ENCODE assay signal across 25 cellular contexts in genomic region chr1:236497908-236498307, GRCh38. TPM values are rescaled to one million over a fixed set of nuclear protein-coding genes. Genes with fewer than 3 reads are reported as not detected.
DNase-seq lines count a peak whose midpoint lies in the region; ATAC-seq, FAIRE-seq and TF ChIP-seq lines count a peak whose summit lies in the region.
"Had no signal": no experiment of that assay in that cellular context is flagged by ENCODE, and none has a peak within 500 bp of the region (broad histone marks: within the 10 kb centered on the region; RNA-seq: fewer than 3 reads in every experiment).

No MANE protein-coding gene starts in this region.

- H3K4me3 ChIP-seq in Caco-2 (ENCODE audit: low read depth, low read length): no peak overlapping the region
- no peak overlapping the region for H3K4me3 ChIP-seq in HEK293 (ENCODE audit: low read depth, low read length)
- H3K4me3 ChIP-seq in GM12878: no peak overlapping the region
- H3K4me3 ChIP-seq: A549; BLaER1 treated with 17β-estradiol and CSF1 and Interleukin-3, amounts not matched to agents 10 nM and 100 nM had no signal

- H3K9me3 Mint-ChIP-seq in Caco-2 (ENCODE audit: unreplicated experiment): no peaks in the 10 kb centered on the region
- H3K9me3 Mint-ChIP-seq: CD4-positive, alpha-beta T cell; CD8-positive, alpha-beta T cell had no signal

- no peak for ATAC-seq in GM12878
- ATAC-seq: A549; CD8-positive, alpha-beta T cell had no signal

- TF ChIP-seq RAD21 in GM12878 (IDR thresholded peaks at IDR 0.05; ENCODE audit: insufficient read depth, low read depth, low read length): no peak

- TF ChIP-seq CTCF in Caco-2 (IDR thresholded peaks at IDR 0.05; ENCODE audit: insufficient read depth in 1 of 2, low read depth in 1 of 2, low read length in 1 of 2, severe bottlenecking in 1 of 2, unreplicated experiment in 1 of 2) (no peak), HEK293 (tag by site-specific recombination; IDR thresholded peaks at IDR 0.05) (no peak), VCaP (conservative IDR thresholded peaks at IDR 0.05) (no peak), GM12878 (IDR thresholded peaks at IDR 0.05 in 2 of 3, conservative IDR thresholded peaks at IDR 0.05 in 1 of 3; ENCODE audit: control insufficient read depth in 2 of 3, extremely low read depth in 1 of 3, insufficient read depth in 1 of 3, low read depth in 3 of 3, low read length in 3 of 3) (no peak)

- DNase-seq in Caco-2 (no peak), GM12878 (ENCODE audit: low read depth, low spot score) (no peak), G401 (ENCODE audit: low spot score) (no peak), NCI-H1105 (lab: John Stamatoyannopoulos, UW) (no peak), mesenteric fat pad (ENCODE audit: low spot score) (no peak)
- no peak for DNase-seq in activated naive CD4-positive, alpha-beta T cell (lab: John Stamatoyannopoulos, UW)
- DNase-seq: AML-193; CD4-positive, alpha-beta T cell; CD8-positive, alpha-beta T cell; DMS 273 treated with DMSO at 0.1 percent for 48 hours; DMS153; DMS53; DMS79; DND-41; EL; GF-D8 had no signal

- H3K4me3 Mint-ChIP-seq in Caco-2 (ENCODE audit: unreplicated experiment): no peak overlapping the region
- H3K4me3 Mint-ChIP-seq: B cell; CD4-positive, alpha-beta T cell; CD8-positive, alpha-beta T cell had no signal

- no peaks in the 10 kb centered on the region for H3K27me3 Mint-ChIP-seq in Caco-2 (ENCODE audit: insufficient read depth, unreplicated experiment)
- H3K27me3 Mint-ChIP-seq: CD4-positive, alpha-beta T cell had no signal

- H3K36me3 Mint-ChIP-seq in Caco-2 (ENCODE audit: insufficient read depth, unreplicated experiment): peaks cover 14% of the 10 kb centered on the region
- H3K36me3 Mint-ChIP-seq: CD8-positive, alpha-beta T cell had no signal

- POLR2A ChIA-PET in Caco-2 (lab: Charles Lee) (no interaction called here), HEK293 (lab: Yijun Ruan, JAX) (no interaction called here), GM12878 (lab: Charles Lee) (interaction anchor here (0.6 kb wide), 1 partner anchor 122 kb away, joined by 7 read pairs; no protein-coding TSS in a partner anchor)

- no peak overlapping the region for H3K9ac ChIP-seq in GM12878 (ENCODE audit: control insufficient read depth, insufficient read depth, low read length)
- H3K9ac ChIP-seq: BLaER1 treated with 17β-estradiol and CSF1 and Interleukin-3, amounts not matched to agents 10 nM and 100 nM had no signal

- no TSS peak for BruUV-seq in Caco-2 (replicated peaks; lab: Mats Ljungman, UMichigan)
- no TSS peak for BruUV-seq in GM12878 (replicated peaks; lab: Mats Ljungman, UMichigan)

- H3K36me3 ChIP-seq in Caco-2 (ENCODE audit: control insufficient read depth, insufficient read depth, low read length): no peaks in the 10 kb centered on the region
- no peaks in the 10 kb centered on the region for H3K36me3 ChIP-seq in HEK293 (ENCODE audit: control insufficient read depth in 2 of 2, insufficient read depth in 1 of 2, low read length in 2 of 2)
- no peaks in the 10 kb centered on the region for H3K36me3 ChIP-seq in GM12878 (ENCODE audit: control insufficient read depth in 2 of 2, insufficient read depth in 2 of 2, low read length in 1 of 2)
- H3K36me3 ChIP-seq: BLaER1 treated with 17β-estradiol and CSF1 and Interleukin-3, amounts not matched to agents 10 nM and 100 nM had no signal

- in situ Hi-C loops in GM12878 (cut with MboI) (no loop called here), G401 (cut with HindIII; ENCODE audit: low sequenced_read_pairs) (loop anchor here (25.0 kb wide), 1 partner anchor 386 kb away; no protein-coding TSS in a partner anchor)

- SMC1A ChIA-PET in GM12878 (lab: Charles Lee; ENCODE audit: uncharacterized antibody, unreplicated experiment): interaction anchor here (0.6 to 0.8 kb wide), 3 partner anchors 9 to 193 kb away, joined by 3 read pairs; no protein-coding TSS in a partner anchor

- peaks cover 40% of the 10 kb centered on the region for H3K4me1 Mint-ChIP-seq in Caco-2 (ENCODE audit: low read depth, unreplicated experiment)

- intact Hi-C loops in Caco-2 (cut with micrococcal nuclease; ENCODE audit: unreplicated experiment): no loop called here
- intact Hi-C loops in GM12878 (cut with micrococcal nuclease; ENCODE audit: unreplicated experiment): no loop called here

- no peak overlapping the region for H3K4me2 ChIP-seq in GM12878 (ENCODE audit: control insufficient read depth, insufficient read depth)
- H3K4me2 ChIP-seq: A549; BLaER1 treated with 17β-estradiol and CSF1 and Interleukin-3, amounts not matched to agents 10 nM and 100 nM had no signal

- H3K27me3 ChIP-seq in Caco-2 (replicated peaks; ENCODE audit: control insufficient read depth, insufficient read depth, low read length) (no peaks in the 10 kb centered on the region), GM12878 (replicated peaks in 1 of 2; ENCODE audit: control insufficient read depth in 2 of 2, insufficient read depth in 2 of 2, low read length in 1 of 2) (no peaks in the 10 kb centered on the region)
- H3K27me3 ChIP-seq: BLaER1 treated with 17β-estradiol and CSF1 and Interleukin-3, amounts not matched to agents 10 nM and 100 nM had no signal

- no peak for TF ChIP-seq EP300 in GM12878 (IDR thresholded peaks at IDR 0.05; ENCODE audit: borderline replicate concordance in 1 of 2, control insufficient read depth in 1 of 2, low read depth in 2 of 2, low read length in 2 of 2)

- no peaks in the 10 kb centered on the region for H3K79me2 ChIP-seq in GM12878 (ENCODE audit: control insufficient read depth, insufficient read depth, low read length)

- 60% methylated on average over 6 of the region's 6 CpGs for WGBS in GM12878 (ENCODE audit: insufficient coverage, insufficient replicate concordance, low lambda C conversion rate, missing lambda C conversion rate)

- H3K4me1 ChIP-seq in Caco-2: peaks cover 38% of the 10 kb centered on the region
- peaks cover 5% of the 10 kb centered on the region; the same call in 1 of the 2 replicates for H3K4me1 ChIP-seq in HEK293 (ENCODE audit: control insufficient read depth, insufficient read depth, low read length)
- H3K4me1 ChIP-seq in GM12878 (ENCODE audit: control insufficient read depth, insufficient read depth, low read length): no peaks in the 10 kb centered on the region

- no peak overlapping the region for H2AFZ ChIP-seq in GM12878 (ENCODE audit: control insufficient read depth, low read depth, low read length)

- RAD21 ChIA-PET in GM12878 (lab: Charles Lee; ENCODE audit: unreplicated experiment): no interaction called here

- no peaks in the 10 kb centered on the region for H4K20me1 ChIP-seq in GM12878 (ENCODE audit: control insufficient read depth, insufficient read depth)
- H4K20me1 ChIP-seq: BLaER1 treated with 17β-estradiol and CSF1 and Interleukin-3, amounts not matched to agents 10 nM and 100 nM had no signal

- H3K9me3 ChIP-seq in Caco-2: no peaks in the 10 kb centered on the region
- no peaks in the 10 kb centered on the region for H3K9me3 ChIP-seq in HEK293 (ENCODE audit: control insufficient read depth, insufficient read depth, low read depth, low read length)
- H3K9me3 ChIP-seq in GM12878 (replicated peaks; ENCODE audit: control insufficient read depth, insufficient read depth, low read length): no peaks in the 10 kb centered on the region
- H3K9me3 ChIP-seq: A549; BLaER1 treated with 17β-estradiol and CSF1 and Interleukin-3, amounts not matched to agents 10 nM and 100 nM had no signal

- peak overlapping the region; percentile 48 for H3K27ac Mint-ChIP-seq in Caco-2 (ENCODE audit: unreplicated experiment)
- H3K27ac Mint-ChIP-seq: B cell; CD4-positive, alpha-beta T cell; CD8-positive, alpha-beta T cell had no signal

- CTCF ChIA-PET in Caco-2 (lab: Charles Lee): no interaction called here
- CTCF ChIA-PET in HEK293 (lab: Yijun Ruan, JAX): interaction anchor here (0.8 to 1.0 kb wide), 2 partner anchors 12 to 152 kb away, joined by 3 read pairs; no protein-coding TSS in a partner anchor
- CTCF ChIA-PET in GM12878 (lab: Yijun Ruan, JAX): interaction anchor here (0.5 to 1.2 kb wide), 3 partner anchors 21 to 277 kb away, joined by 3 read pairs; no protein-coding TSS in a partner anchor

- FAIRE-seq in GM12878 (lab: Jason Lieb, UNC): peak; percentile 69
- FAIRE-seq: A549, G401.6, GM12892, GM18507 had no signal

- H3K27ac ChIP-seq in HEK293 (ENCODE audit: extremely low read depth, low read depth, low read length) (no peak overlapping the region), VCaP (peak overlapping the region; percentile 83), GM12878 (ENCODE audit: control insufficient read depth, insufficient read depth) (no peak overlapping the region)
- H3K27ac ChIP-seq: A549; BLaER1 treated with 17β-estradiol and CSF1 and Interleukin-3, amounts not matched to agents 10 nM and 100 nM; C4-2B had no signal

- no peak for TF ChIP-seq POLR2A in GM12878 (IDR thresholded peaks at IDR 0.05; ENCODE audit: low read depth, low read length)

TF ChIP-seq in HEK293, 187 proteins besides CTCF, POLR2A, EP300 and RAD21 (continues in another document):
- TF ChIP-seq ZNF335 (tag by site-specific recombination; conservative IDR thresholded peaks at IDR 0.05) (no peak), ZNF121 (tag by site-specific recombination; IDR thresholded peaks at IDR 0.05) (0 out of 2 replicates have a peak, but pooled peaks have one; percentile 25)

TF ChIP-seq in GM12878, 131 proteins besides CTCF, POLR2A, EP300 and RAD21 (continues in another document):
- TF ChIP-seq BHLHE40 (IDR thresholded peaks at IDR 0.05; ENCODE audit: borderline replicate concordance in 1 of 2, low read depth in 2 of 2, low read length in 1 of 2): no peak
- no peak for TF ChIP-seq HCFC1 (IDR thresholded peaks at IDR 0.05; ENCODE audit: low read length)
- TF ChIP-seq CEBPB (IDR thresholded peaks at IDR 0.05; ENCODE audit: borderline replicate concordance in 1 of 2, low read depth in 2 of 2, low read length in 2 of 2): no peak

RNA-seq across cellular contexts. Expression of gene LGALS8, which starts 25.9 kb away (rescaled TPM):
- total RNA-seq in Caco-2 (2022) (67.4 and 72.3 TPM in 2 replicates), GM12878 (2014; rRNA removed) (16.0 and 23.9 TPM in 2 replicates), GM12878 (2014; rRNA removed; fragmentation: Illumina TruSeq; extraction: Trizol) (19.9 and 20.0 TPM in 2 replicates), GM12878 (2021) (15.4 and 16.4 TPM in 2 replicates), mesenteric fat pad (77.9 TPM)
- total RNA-seq in GM12878 (2013; cell fraction: nucleolus; rRNA removed): 165 and 175 TPM in 2 replicates
- 35.3 TPM for polyA plus RNA-seq in GM12878 (2011; ENCODE audit: low read depth)
- polyA plus RNA-seq in GM12878 (2011; rRNA removed) (86.5 and 107 TPM in 2 replicates), GM12878 (2014; fragmentation: Illumina TruSeq; extraction: Trizol) (20.4 and 21.6 TPM in 2 replicates), GM12878 (2014; fragmentation: Nextera tagmentation; extraction: Ambion mirVana) (10 to 100 TPM; 15.9 to 18.6 TPM), GM12878 (2014; rRNA removed) (24.2 and 25.2 TPM in 2 replicates), GM12878 (2016; fragmentation: Nextera tagmentation; extraction: Ambion mirVana) (10 to 100 TPM; 18.0 to 19.8 TPM)
- polyA plus RNA-seq in GM12878 (2011; cell fraction: cytosol; rRNA removed): 45.3 and 58.0 TPM in 2 replicates
- 233 and 364 TPM in 2 replicates for polyA plus RNA-seq in GM12878 (2011; cell fraction: nucleus; rRNA removed)
- polyA plus RNA-seq in GM12878 (2012): 28.4 and 44.1 TPM in 2 replicates
- 53.5 and 60.1 TPM in 2 replicates for polyA minus RNA-seq in GM12878 (2011; rRNA and poly(A)+ RNA removed)
- 11.9 and 13.4 TPM in 2 replicates for polyA minus RNA-seq in GM12878 (2011; cell fraction: cytosol; rRNA and poly(A)+ RNA removed)
- 76.8 and 81.1 TPM in 2 replicates for polyA minus RNA-seq in GM12878 (2011; cell fraction: nucleus; rRNA and poly(A)+ RNA removed)
- total RNA-seq in G401 (2014; rRNA removed; shearing (Covaris generic)): 26.2 and 32.0 TPM in 2 replicates
